ENCODE assay signal across 31 cellular contexts in the genomic region with DNA sequence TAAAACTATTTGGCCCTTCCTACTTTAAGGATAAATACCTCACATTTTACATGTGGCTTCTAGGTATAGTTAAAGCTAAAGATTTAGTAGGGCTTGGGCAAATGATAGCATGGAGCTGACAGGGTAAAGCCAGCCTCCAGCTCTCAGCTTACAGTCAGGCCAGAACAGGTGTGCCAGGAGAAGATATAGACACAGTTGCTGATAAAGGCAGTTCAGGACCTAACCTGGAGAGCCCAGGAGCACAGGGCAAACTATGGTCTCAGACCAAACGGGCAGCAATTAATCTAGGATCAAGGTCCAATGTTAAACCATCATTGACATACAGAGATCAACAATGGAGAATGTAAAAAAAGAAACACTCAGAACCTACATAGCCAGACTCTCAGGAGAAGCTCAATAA. TPM values are rescaled to one million over a fixed set of nuclear protein-coding genes. Genes with fewer than 3 reads are reported as not detected.
"Had no signal": no experiment of that assay in that cellular context is flagged by ENCODE, and none has a peak within 500 bp of the region (broad histone marks: within the 10 kb centered on the region; RNA-seq: fewer than 3 reads in every experiment).

No MANE protein-coding gene starts in this region.

- H3K27ac ChIP-seq: adrenal gland, body of pancreas, cardiac muscle cell, colonic mucosa, epithelial cell of prostate, esophagus squamous epithelium, gastroesophageal sphincter had no signal

- DNase-seq: activated CD4-positive, alpha-beta memory T cell treated with anti-CD3 and anti-CD28 coated beads for 36 hours; activated CD4-positive, alpha-beta T cell treated with anti-CD3 and anti-CD28 coated beads for 36 hours; activated CD4-positive, alpha-beta T cell treated with anti-CD3 and anti-CD28 coated beads, Interleukin-2, amount 10 ng/mL, durations not matched to agents 24 days and 14 days; activated CD4-positive, CD25-positive, alpha-beta regulatory T cell; activated CD4-positive, CD25-positive, alpha-beta regulatory T cell treated with anti-CD3 and anti-CD28 coated beads, Interleukin-2, amount 50 U/mL, for 72 hours; activated CD8-positive, alpha-beta memory T cell treated with anti-CD3 and anti-CD28 coated beads, Interleukin-2, amount 10 ng/mL, durations not matched to agents 7 days and 5 days; activated CD8-positive, alpha-beta memory T cell treated with anti-CD3 and anti-CD28 coated beads, Interleukin-2, amount 50 U/mL, for 4 hours; activated CD8-positive, alpha-beta T cell treated with anti-CD3 and anti-CD28 coated beads, Interleukin-2, amount 10 ng/mL, durations not matched to agents 7 days and 5 days; activated gamma-delta T cell; activated naive CD4-positive, alpha-beta T cell; activated naive CD4-positive, alpha-beta T cell treated with anti-CD3 and anti-CD28 coated beads, Interleukin-2, amount 10 ng/mL, durations not matched to agents 7 days and 5 days; activated naive CD8-positive, alpha-beta T cell treated with anti-CD3 and anti-CD28 coated beads, Interleukin-2, amount 50 U/mL, for 24 hours; activated T-cell treated with anti-CD3 and anti-CD28 coated beads, Interleukin-2, amount 50 U/mL, for 1 hour; activated T-cell treated with anti-CD3 and anti-CD28 coated beads, Interleukin-2, amount 50 U/mL, for 48 hours; adrenal gland; amygdala; aorta; central memory CD4-positive, alpha-beta T cell; cerebellar nuclear complex; colonic mucosa; effector CD8-positive, alpha-beta T cell; esophagus squamous epithelium had no signal

- FAIRE-seq: endometrium, endothelial cell of umbilical vein had no signal

- H3K36me3 ChIP-seq: adrenal gland, cardiac muscle cell, colonic mucosa, esophagus squamous epithelium, gastroesophageal sphincter had no signal

- H3K4me1 Mint-ChIP-seq: activated CD8-positive, alpha-beta memory T cell treated with anti-CD3 and anti-CD28 coated beads, Interleukin-2, amount 10 ng/mL, durations not matched to agents 7 days and 5 days; activated naive CD4-positive, alpha-beta T cell treated with anti-CD3 and anti-CD28 coated beads, Interleukin-2, amount 10 ng/mL, durations not matched to agents 7 days and 5 days had no signal

- H3K9me3 ChIP-seq: adrenal gland, body of pancreas, colonic mucosa, esophagus squamous epithelium had no signal

- H3K4me1 ChIP-seq: adrenal gland, body of pancreas, colonic mucosa had no signal

- H3K27ac Mint-ChIP-seq: activated CD4-positive, alpha-beta memory T cell treated with anti-CD3 and anti-CD28 coated beads for 36 hours; activated CD4-positive, alpha-beta T cell treated with anti-CD3 and anti-CD28 coated beads for 36 hours; activated CD4-positive, alpha-beta T cell treated with anti-CD3 and anti-CD28 coated beads, Interleukin-2, amount 10 ng/mL, durations not matched to agents 24 days and 14 days; activated CD8-positive, alpha-beta memory T cell treated with anti-CD3 and anti-CD28 coated beads, Interleukin-2, amount 10 ng/mL, durations not matched to agents 7 days and 5 days; activated CD8-positive, alpha-beta T cell treated with anti-CD3 and anti-CD28 coated beads, Interleukin-2, amount 10 ng/mL, durations not matched to agents 7 days and 5 days; activated naive CD4-positive, alpha-beta T cell treated with anti-CD3 and anti-CD28 coated beads, Interleukin-2, amount 10 ng/mL, durations not matched to agents 7 days and 5 days; activated naive CD4-positive, alpha-beta T cell treated with anti-CD3 and anti-CD28 coated beads, Interleukin-2, amount 50 U/mL, for 72 hours; activated naive CD8-positive, alpha-beta T cell treated with anti-CD3 and anti-CD28 coated beads, Interleukin-2, amount 50 U/mL, for 24 hours had no signal

- H3K4me3 ChIP-seq: adrenal gland, body of pancreas, cardiac muscle cell, colonic mucosa, esophagus squamous epithelium, gastroesophageal sphincter had no signal

- ATAC-seq: activated CD4-positive, alpha-beta T cell treated with anti-CD3 and anti-CD28 coated beads for 36 hours; activated CD8-positive, alpha-beta memory T cell treated with anti-CD3 and anti-CD28 coated beads, Interleukin-2, amount 10 ng/mL, durations not matched to agents 7 days and 5 days; activated CD8-positive, alpha-beta T cell treated with anti-CD3 and anti-CD28 coated beads, Interleukin-2, amount 10 ng/mL, durations not matched to agents 7 days and 5 days; activated naive CD4-positive, alpha-beta T cell treated with anti-CD3 and anti-CD28 coated beads, Interleukin-2, amount 50 U/mL, for 72 hours; activated naive CD8-positive, alpha-beta T cell treated with anti-CD3 and anti-CD28 coated beads, Interleukin-2, amount 50 U/mL, for 24 hours; body of pancreas; gastroesophageal sphincter had no signal

- H3K36me3 Mint-ChIP-seq: activated CD8-positive, alpha-beta memory T cell treated with anti-CD3 and anti-CD28 coated beads, Interleukin-2, amount 10 ng/mL, durations not matched to agents 7 days and 5 days; activated naive CD4-positive, alpha-beta T cell treated with anti-CD3 and anti-CD28 coated beads, Interleukin-2, amount 10 ng/mL, durations not matched to agents 7 days and 5 days had no signal

- H3K4me3 Mint-ChIP-seq: activated CD4-positive, alpha-beta memory T cell treated with anti-CD3 and anti-CD28 coated beads for 36 hours; activated CD4-positive, alpha-beta T cell treated with anti-CD3 and anti-CD28 coated beads for 36 hours; activated CD4-positive, alpha-beta T cell treated with anti-CD3 and anti-CD28 coated beads, Interleukin-2, amount 10 ng/mL, durations not matched to agents 24 days and 14 days; activated CD8-positive, alpha-beta memory T cell treated with anti-CD3 and anti-CD28 coated beads, Interleukin-2, amount 10 ng/mL, durations not matched to agents 7 days and 5 days; activated CD8-positive, alpha-beta T cell treated with anti-CD3 and anti-CD28 coated beads, Interleukin-2, amount 10 ng/mL, durations not matched to agents 7 days and 5 days; activated naive CD4-positive, alpha-beta T cell treated with anti-CD3 and anti-CD28 coated beads, Interleukin-2, amount 10 ng/mL, durations not matched to agents 7 days and 5 days; activated naive CD8-positive, alpha-beta T cell treated with anti-CD3 and anti-CD28 coated beads, Interleukin-2, amount 50 U/mL, for 24 hours had no signal

- H3K27me3 Mint-ChIP-seq: activated CD4-positive, alpha-beta memory T cell treated with anti-CD3 and anti-CD28 coated beads for 36 hours; activated CD4-positive, alpha-beta T cell treated with anti-CD3 and anti-CD28 coated beads for 36 hours; activated CD4-positive, alpha-beta T cell treated with anti-CD3 and anti-CD28 coated beads, Interleukin-2, amount 10 ng/mL, durations not matched to agents 24 days and 14 days; activated CD8-positive, alpha-beta memory T cell treated with anti-CD3 and anti-CD28 coated beads, Interleukin-2, amount 10 ng/mL, durations not matched to agents 7 days and 5 days; activated naive CD4-positive, alpha-beta T cell treated with anti-CD3 and anti-CD28 coated beads, Interleukin-2, amount 10 ng/mL, durations not matched to agents 7 days and 5 days; activated naive CD8-positive, alpha-beta T cell treated with anti-CD3 and anti-CD28 coated beads, Interleukin-2, amount 50 U/mL, for 24 hours had no signal

- H3K27me3 ChIP-seq: adrenal gland, body of pancreas, cardiac muscle cell, colonic mucosa, esophagus squamous epithelium, gastroesophageal sphincter had no signal

RNA-seq across cellular contexts. Expression of a gene that starts 4.0 kb away (rescaled TPM):
- total RNA-seq: activated CD4-positive, alpha-beta memory T cell treated with anti-CD3 and anti-CD28 coated beads for 36 hours; activated CD4-positive, alpha-beta T cell treated with anti-CD3 and anti-CD28 coated beads for 36 hours; activated CD8-positive, alpha-beta memory T cell treated with anti-CD3 and anti-CD28 coated beads for 36 hours; activated CD8-positive, alpha-beta memory T cell treated with anti-CD3 and anti-CD28 coated beads, Interleukin-2, amount 10 ng/mL, durations not matched to agents 7 days and 5 days; activated CD8-positive, alpha-beta T cell treated with anti-CD3 and anti-CD28 coated beads, Interleukin-2, amount 10 ng/mL, durations not matched to agents 7 days and 5 days; endothelial cell of umbilical vein had no signal
- polyA plus RNA-seq: cardiac muscle cell, endothelial cell of umbilical vein, fibroblast of lung had no signal
